ENCODE assay signal across 8 cellular contexts in genomic region chrX:135112096-135112729, GRCh38. TPM values are rescaled to one million over a fixed set of nuclear protein-coding genes. Genes with fewer than 3 reads are reported as not detected.
DNase-seq lines count a peak whose midpoint lies in the region; ATAC-seq and TF ChIP-seq lines count a peak whose summit lies in the region.

No MANE protein-coding gene starts in this region.

- no peak overlapping the region for H2AFZ ChIP-seq in PC-3 (ENCODE audit: low read length)

- POLR2A ChIA-PET in PC-3 (lab: Charles Lee; ENCODE audit: unreplicated experiment), result no interaction called here

- TF ChIP-seq CTCF in PC-3 (conservative IDR thresholded peaks at IDR 0.05; ENCODE audit: low read depth, low read length), result peak; percentile 77
- peak; percentile 33 to 36 for TF ChIP-seq CTCF in left lung (IDR thresholded peaks at IDR 0.05)

- H3K4me1 ChIP-seq in PC-3 (ENCODE audit: insufficient read depth, low read length) (no peaks in the 10 kb centered on the region), left lung (no peaks in the 10 kb centered on the region)

- H3K9ac ChIP-seq in PC-3 (ENCODE audit: low read length), result no peak overlapping the region

- no peaks in the 10 kb centered on the region for H3K79me2 ChIP-seq in PC-3 (ENCODE audit: low read length)

- DNase-seq in NCI-H345 (lab: John Stamatoyannopoulos, UW) (peak; percentile 32), NCI-H345 treated with DMSO at 0.1 percent for 48 hours (lab: John Stamatoyannopoulos, UW; ENCODE audit: unreplicated experiment) (no peak), PC-3 (peak; percentile 62), amniotic epithelial cell (ENCODE audit: low read depth) (peak; percentile 21), left lung (no peak)

- BruUV-seq in PC-3 (replicated peaks; lab: Mats Ljungman, UMichigan), result no TSS peak

- no peaks in the 10 kb centered on the region for H3K9me2 ChIP-seq in PC-3 (replicated peaks; ENCODE audit: low read length)

- H3K27ac ChIP-seq in PC-3 (ENCODE audit: low read length) (no peak overlapping the region), left lung (no peak overlapping the region)

- no peaks in the 10 kb centered on the region for H3K36me3 ChIP-seq in PC-3 (ENCODE audit: low read depth, low read length)
- H3K36me3 ChIP-seq in left lung, result no peaks in the 10 kb centered on the region

- no peak overlapping the region for H3K4me2 ChIP-seq in PC-3 (ENCODE audit: low read length)

- no peak overlapping the region for H3K4me3 ChIP-seq in PC-3 (ENCODE audit: low read length)
- H3K4me3 ChIP-seq in left lung, result no peak overlapping the region

- H3F3A ChIP-seq in PC-3 (ENCODE audit: low read length, unreplicated experiment), result no peaks in the 10 kb centered on the region

- CTCF ChIA-PET in PC-3 (lab: Charles Lee), result interaction anchor here (2.3 kb wide), 1 partner anchor 74 kb away, joined by 9 read pairs; no protein-coding TSS in a partner anchor

- no peaks in the 10 kb centered on the region for H4K20me1 ChIP-seq in PC-3 (ENCODE audit: low read length)

- intact Hi-C loops in PC-3 (cut with micrococcal nuclease) (no loop called here), left lung (cut with DNase I) (no loop called here)

- ATAC-seq in GM21723 (IDR thresholded peaks at IDR 0.05; ENCODE audit: unreplicated experiment), result peak; percentile 52
- ATAC-seq in PC-3, result peak; percentile 63
- peak; percentile 84 for ATAC-seq in left lung
- no peak for ATAC-seq in GM18517 (IDR thresholded peaks at IDR 0.05; ENCODE audit: unreplicated experiment)
- ATAC-seq in GM18870 (IDR thresholded peaks at IDR 0.05; ENCODE audit: unreplicated experiment), result no peak

- peaks cover 7% of the 10 kb centered on the region; the same call in 1 of the 2 replicates for H3K27me3 ChIP-seq in PC-3 (ENCODE audit: low read length)
- H3K27me3 ChIP-seq in left lung, result no peaks in the 10 kb centered on the region

- H3K9me3 ChIP-seq in PC-3 (ENCODE audit: low read length) (no peaks in the 10 kb centered on the region), left lung (no peaks in the 10 kb centered on the region)

RNA-seq across cellular contexts. Expression of gene ETDB, which starts 8.1 kb away (rescaled TPM):
- total RNA-seq in PC-3 (2014; rRNA removed) (not detected in 2 replicates), left lung (not detected)

RNA-seq across cellular contexts. Expression of gene SMIM10L2B, which starts 13.7 kb away (rescaled TPM):
- 0.29 TPM in 1 of 2 replicates, not detected in the other for total RNA-seq in PC-3 (2014; rRNA removed)
- 1 to 10 TPM; 1.9 to 3.3 TPM for total RNA-seq in left lung

RNA-seq across cellular contexts. Expression of gene CT55, which starts 59.0 kb away (rescaled TPM):
- not detected in 2 replicates for total RNA-seq in PC-3 (2014; rRNA removed)
- total RNA-seq in left lung, result not detected

Comparison
In these comparisons a context has a peak if more than half of its experiments do, and no peak if none do; other contexts are left out.
1. DNase-seq: peak in NCI-H345 (single experiment), PC-3 (single experiment) and amniotic epithelial cell (single experiment); none in NCI-H345 treated with DMSO at 0.1 percent for 48 hours (single experiment) and left lung (0 of 2).
2. ATAC-seq: peak in GM21723 (single experiment), PC-3 (single experiment) and left lung (single experiment); none in GM18517 (single experiment) and GM18870 (single experiment).